Comparison of ENCODE assay signal across 9 cellular contexts in the genomic region with DNA sequence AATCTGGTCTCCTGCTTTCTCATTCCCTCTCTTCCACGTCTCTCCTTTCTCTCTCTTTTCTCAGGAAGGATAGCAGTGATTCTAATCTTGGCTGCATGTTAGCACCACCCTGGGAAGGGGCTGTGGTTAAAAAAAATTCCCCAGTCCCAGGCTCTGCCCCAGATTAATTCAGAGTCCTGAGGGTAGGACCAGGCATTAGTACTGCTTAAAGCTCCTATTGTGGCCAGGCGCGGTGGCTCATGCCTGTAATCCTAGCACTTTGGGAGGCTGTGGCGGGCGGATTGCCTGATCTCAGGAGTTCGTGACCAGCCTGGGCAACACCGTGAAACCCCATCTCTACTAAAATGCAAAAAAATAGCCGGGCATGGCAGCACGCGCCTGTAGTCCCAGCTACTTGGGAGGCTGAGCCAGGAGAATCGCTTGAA. TPM values are rescaled to one million over a fixed set of nuclear protein-coding genes. Genes with fewer than 3 reads are reported as not detected.
DNase-seq lines count a peak whose midpoint lies in the region; ATAC-seq, FAIRE-seq and TF ChIP-seq lines count a peak whose summit lies in the region.
"Had no signal": no experiment of that assay in that cellular context is flagged by ENCODE, and none has a peak within 500 bp of the region (broad histone marks: within the 10 kb centered on the region; RNA-seq: fewer than 3 reads in every experiment).

No MANE protein-coding gene starts in this region.

- no peak overlapping the region for H4K5ac ChIP-seq in mesendoderm (ENCODE audit: low read length)

- no peak overlapping the region for H4K8ac ChIP-seq in mesendoderm (ENCODE audit: low read depth, low read length)

- no peak for DNase-seq in activated naive CD4-positive, alpha-beta T cell treated with anti-CD3 and anti-CD28 coated beads, Interleukin-2, amount 50 U/mL, for 16 hours
- no peak for DNase-seq in activated naive CD8-positive, alpha-beta T cell treated with anti-CD3 and anti-CD28 coated beads, Interleukin-2, amount 10 ng/mL, durations not matched to agents 7 days and 5 days
- DNase-seq in mesendoderm (peak; percentile 58), uterus (no peak), HTR-8/SVneo (ENCODE audit: insufficient read length, low spot score) (no peak)

- no peaks in the 10 kb centered on the region for H3K9me3 Mint-ChIP-seq in activated naive CD4-positive, alpha-beta T cell treated with anti-CD3 and anti-CD28 coated beads, Interleukin-2, amount 50 U/mL, for 24 hours
- no peaks in the 10 kb centered on the region for H3K9me3 Mint-ChIP-seq in activated naive CD8-positive, alpha-beta T cell treated with anti-CD3 and anti-CD28 coated beads, Interleukin-2, amount 10 ng/mL, durations not matched to agents 7 days and 5 days

- H3K23ac ChIP-seq in mesendoderm (ENCODE audit: low read length) = no peak overlapping the region

- FAIRE-seq in HTR-8/SVneo (lab: Jason Lieb, UNC) = no peak

- no peaks in the 10 kb centered on the region for H3K27me3 ChIP-seq in mesendoderm (ENCODE audit: insufficient read depth, low read length, poor library complexity)
- H3K27me3 ChIP-seq in uterus = no peaks in the 10 kb centered on the region

- H2BK5ac ChIP-seq in mesendoderm (ENCODE audit: low read length) = no peak overlapping the region

- peak overlapping the region; percentile 61 for H3K56ac ChIP-seq in mesendoderm (ENCODE audit: low read length)

- H3K79me1 ChIP-seq in mesendoderm (ENCODE audit: low read length) = no peaks in the 10 kb centered on the region

- intact Hi-C loops in uterus (cut with DNase I; ENCODE audit: low total_unique reads) = no loop called here

- H3K4me3 ChIP-seq in mesendoderm (ENCODE audit: low read length) (no peak overlapping the region), uterus (no peak overlapping the region)

- no peak overlapping the region for H2AK5ac ChIP-seq in mesendoderm (ENCODE audit: low read length)

- no peak overlapping the region for H3K4ac ChIP-seq in mesendoderm (ENCODE audit: low read depth, low read length)

- H3K4me1 ChIP-seq in mesendoderm (ENCODE audit: control insufficient read depth, low read depth, low read length) (peaks cover 22% of the 10 kb centered on the region), uterus (peaks cover 0 to 4% of the 10 kb centered on the region in 2 donors)

- H3K4me2 ChIP-seq in mesendoderm (ENCODE audit: low read length) = no peak overlapping the region

- TF ChIP-seq CTCF in uterus (IDR thresholded peaks at IDR 0.05) = no peak

- ATAC-seq in activated naive CD8-positive, alpha-beta T cell treated with anti-CD3 and anti-CD28 coated beads, Interleukin-2, amount 10 ng/mL, durations not matched to agents 7 days and 5 days (ENCODE audit: low read depth) = no peak
- ATAC-seq in HG03342 (IDR thresholded peaks at IDR 0.05; ENCODE audit: unreplicated experiment) (no peak), HG03095 (IDR thresholded peaks at IDR 0.05; ENCODE audit: unreplicated experiment) (no peak)

- H3K79me2 ChIP-seq in mesendoderm (ENCODE audit: control insufficient read depth, insufficient read depth, low read length) = no peaks in the 10 kb centered on the region

- no peak overlapping the region for H2BK120ac ChIP-seq in mesendoderm (ENCODE audit: low read depth, low read length)

- TF ChIP-seq POLR2A in uterus (IDR thresholded peaks at IDR 0.05) = no peak

- WGBS in mesendoderm (ENCODE audit: extremely low coverage, insufficient coverage, low lambda C conversion rate) = no CpG with 5 or more reads among the region's 11 CpGs

- no peak overlapping the region for H3K9ac ChIP-seq in mesendoderm (ENCODE audit: low read length)

- peak overlapping the region; percentile 9 for H3K18ac ChIP-seq in mesendoderm (ENCODE audit: low read length)

- H3K9me3 ChIP-seq in uterus = no peaks in the 10 kb centered on the region

- peak overlapping the region; percentile 83 for H3K4me3 Mint-ChIP-seq in activated naive CD4-positive, alpha-beta T cell treated with anti-CD3 and anti-CD28 coated beads, Interleukin-2, amount 50 U/mL, for 24 hours
- H3K4me3 Mint-ChIP-seq in activated naive CD8-positive, alpha-beta T cell treated with anti-CD3 and anti-CD28 coated beads, Interleukin-2, amount 10 ng/mL, durations not matched to agents 7 days and 5 days = peak overlapping the region; percentile 78

- H3K27me3 Mint-ChIP-seq in activated naive CD4-positive, alpha-beta T cell treated with anti-CD3 and anti-CD28 coated beads, Interleukin-2, amount 50 U/mL, for 24 hours = no peaks in the 10 kb centered on the region
- no peaks in the 10 kb centered on the region for H3K27me3 Mint-ChIP-seq in activated naive CD8-positive, alpha-beta T cell treated with anti-CD3 and anti-CD28 coated beads, Interleukin-2, amount 10 ng/mL, durations not matched to agents 7 days and 5 days

- POLR2A ChIA-PET in activated naive CD8-positive, alpha-beta T cell treated with anti-CD3 and anti-CD28 coated beads, Interleukin-2, amount 10 ng/mL, durations not matched to agents 7 days and 5 days (lab: Charles Lee) = interaction anchor here (1.0 to 6.1 kb wide), 7 partner anchors 8 to 226 kb away, joined by 4 to 131 read pairs (median 15); a partner anchor contains a TSS

- no peaks in the 10 kb centered on the region for H3K36me3 Mint-ChIP-seq in activated naive CD4-positive, alpha-beta T cell treated with anti-CD3 and anti-CD28 coated beads, Interleukin-2, amount 50 U/mL, for 24 hours
- peaks cover under 1% of the 10 kb centered on the region for H3K36me3 Mint-ChIP-seq in activated naive CD8-positive, alpha-beta T cell treated with anti-CD3 and anti-CD28 coated beads, Interleukin-2, amount 10 ng/mL, durations not matched to agents 7 days and 5 days

- H3K27ac Mint-ChIP-seq in activated naive CD4-positive, alpha-beta T cell treated with anti-CD3 and anti-CD28 coated beads, Interleukin-2, amount 50 U/mL, for 24 hours = peak overlapping the region; percentile 85
- H3K27ac Mint-ChIP-seq in activated naive CD8-positive, alpha-beta T cell treated with anti-CD3 and anti-CD28 coated beads, Interleukin-2, amount 10 ng/mL, durations not matched to agents 7 days and 5 days = peak overlapping the region; percentile 97

- H3K4me1 Mint-ChIP-seq in activated naive CD4-positive, alpha-beta T cell treated with anti-CD3 and anti-CD28 coated beads, Interleukin-2, amount 50 U/mL, for 24 hours = peaks cover 91% of the 10 kb centered on the region
- H3K4me1 Mint-ChIP-seq in activated naive CD8-positive, alpha-beta T cell treated with anti-CD3 and anti-CD28 coated beads, Interleukin-2, amount 10 ng/mL, durations not matched to agents 7 days and 5 days = peaks cover 63% of the 10 kb centered on the region

- no peak overlapping the region for H2BK15ac ChIP-seq in mesendoderm (replicated peaks; ENCODE audit: low read depth)

- H3K27ac ChIP-seq in mesendoderm (ENCODE audit: low read depth, low read length) (peak overlapping the region; percentile 40), uterus (peak overlapping the region; percentile 70 to 74)
- H3K27ac ChIP-seq: HL-60 had no signal

- H3K36me3 ChIP-seq in mesendoderm (ENCODE audit: control insufficient read depth, insufficient read depth, low read length) (no peaks in the 10 kb centered on the region), uterus (no peaks in the 10 kb centered on the region)

RNA-seq across cellular contexts. Expression of a gene that starts 35.4 kb away (rescaled TPM):
- 100 to 1,000 TPM; 111 to 119 TPM for total RNA-seq in activated naive CD8-positive, alpha-beta T cell treated with anti-CD3 and anti-CD28 coated beads, Interleukin-2, amount 10 ng/mL, durations not matched to agents 7 days and 5 days
- polyA plus RNA-seq in mesendoderm (2013, experiment 1 of 2) = 55.7 TPM
- polyA plus RNA-seq in mesendoderm (2013, experiment 2 of 2) = 54.9 TPM
- total RNA-seq in uterus = 10 to 100 TPM; 27.4 to 96.8 (median 58.0) TPM
